In the genomic region with DNA sequence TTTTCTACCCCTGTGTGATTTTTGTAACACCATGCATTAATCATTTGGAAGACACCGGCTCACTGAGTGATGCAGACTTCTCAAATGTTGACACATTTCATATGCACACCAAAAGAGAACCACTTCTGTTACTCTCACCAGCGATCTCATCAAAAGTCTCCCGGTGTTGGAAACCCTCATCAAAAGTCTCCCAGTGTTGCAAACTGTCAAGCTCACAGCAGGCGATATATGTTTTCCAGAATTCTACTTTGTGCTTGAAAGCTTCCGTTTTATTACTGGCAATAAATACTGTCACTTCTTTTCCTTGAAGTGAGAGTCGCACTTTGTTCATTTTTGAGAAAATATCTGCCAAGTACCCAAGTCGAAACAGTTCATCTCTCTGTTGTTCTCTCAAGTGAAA, we compare ENCODE assay signal across 26 cellular contexts. TPM values are rescaled to one million over a fixed set of nuclear protein-coding genes. Genes with fewer than 3 reads are reported as not detected.
"Had no signal": no experiment of that assay in that cellular context is flagged by ENCODE, and none has a peak within 500 bp of the region (broad histone marks: within the 10 kb centered on the region; RNA-seq: fewer than 3 reads in every experiment).

No MANE protein-coding gene starts in this region.

- DNase-seq: activated CD4-positive, alpha-beta T cell treated with anti-CD3 and anti-CD28 coated beads, Interleukin-2, amount 50 U/mL, for 1 hour; activated CD4-positive, CD25-positive, alpha-beta regulatory T cell; activated CD8-positive, alpha-beta memory T cell treated with anti-CD3 and anti-CD28 coated beads for 24 hours; activated naive CD4-positive, alpha-beta T cell; activated naive CD8-positive, alpha-beta T cell treated with anti-CD3 and anti-CD28 coated beads, Interleukin-2, amount 50 U/mL, for 24 hours; colonic mucosa; hypothalamus; kidney; SIG-M5; stimulated activated CD4-positive, alpha-beta T cell treated with anti-CD3 and anti-CD28 coated beads, Interleukin-15, amount 100 ng/mL, for 24 hours; stimulated activated CD4-positive, alpha-beta T cell treated with anti-CD3 and anti-CD28 coated beads, Interleukin-4, amount 100 ng/mL, for 1 hour; stimulated activated naive B cell treated with anti-CD40 and anti-IgM and Interleukin-4, amounts not matched to agents 10 μg/mL and 1 μg/mL and 100 μg/mL, for 72 hours; trophoblast cell had no signal

- ATAC-seq: activated naive CD8-positive, alpha-beta T cell treated with anti-CD3 and anti-CD28 coated beads, Interleukin-2, amount 50 U/mL, for 24 hours; esophagus mucosa; stimulated activated naive B cell treated with anti-CD40 and anti-IgM and Interleukin-4, amounts not matched to agents 10 μg/mL and 1 μg/mL and 100 μg/mL, for 72 hours had no signal

- H3K4me3 ChIP-seq: ascending aorta, colonic mucosa had no signal

- H3K27ac ChIP-seq: ascending aorta, colonic mucosa, neutrophil, parathyroid adenoma had no signal

- H3K4me1 ChIP-seq: parathyroid adenoma had no signal

- H3K9me3 Mint-ChIP-seq: activated naive CD8-positive, alpha-beta T cell treated with anti-CD3 and anti-CD28 coated beads, Interleukin-2, amount 50 U/mL, for 24 hours; stimulated activated naive B cell treated with anti-CD40 and anti-IgM and Interleukin-4, amounts not matched to agents 10 μg/mL and 1 μg/mL and 100 μg/mL, for 72 hours had no signal

- H3K36me3 Mint-ChIP-seq: stimulated activated naive B cell treated with anti-CD40 and anti-IgM and Interleukin-4, amounts not matched to agents 10 μg/mL and 1 μg/mL and 100 μg/mL, for 72 hours had no signal

- H3K27me3 ChIP-seq: ascending aorta, colonic mucosa had no signal

- H3K4me1 Mint-ChIP-seq: activated naive CD8-positive, alpha-beta T cell treated with anti-CD3 and anti-CD28 coated beads, Interleukin-2, amount 50 U/mL, for 24 hours; stimulated activated naive B cell treated with anti-CD40 and anti-IgM and Interleukin-4, amounts not matched to agents 10 μg/mL and 1 μg/mL and 100 μg/mL, for 72 hours had no signal

- H3K4me3 Mint-ChIP-seq: activated naive CD8-positive, alpha-beta T cell treated with anti-CD3 and anti-CD28 coated beads, Interleukin-2, amount 50 U/mL, for 24 hours; stimulated activated naive B cell treated with anti-CD40 and anti-IgM and Interleukin-4, amounts not matched to agents 10 μg/mL and 1 μg/mL and 100 μg/mL, for 72 hours had no signal

- H3K9me3 ChIP-seq: ascending aorta, colonic mucosa, neutrophil had no signal

- H3K27ac Mint-ChIP-seq: activated naive CD8-positive, alpha-beta T cell treated with anti-CD3 and anti-CD28 coated beads, Interleukin-2, amount 50 U/mL, for 24 hours; stimulated activated naive B cell treated with anti-CD40 and anti-IgM and Interleukin-4, amounts not matched to agents 10 μg/mL and 1 μg/mL and 100 μg/mL, for 72 hours had no signal

- H3K36me3 ChIP-seq: ascending aorta, colonic mucosa, neutrophil had no signal

RNA-seq across cellular contexts. Expression of gene MLPH, which starts 20.4 kb away (rescaled TPM):
- total RNA-seq: skeletal muscle tissue; T-helper 2 cell treated with Interferon-gamma antibody and Interleukin-4, amounts not matched to agents 100 ng/mL and 5 ng/mL, for 36 hours had no signal

RNA-seq across cellular contexts. Expression of gene PRLH, which starts 58.9 kb away (rescaled TPM):
- total RNA-seq: ascending aorta; cardiac septum; colonic mucosa; esophagus mucosa; glomerular endothelial cell; kidney; lower leg skin; mesenteric fat pad; myocyte; renal cortical epithelial cell; skeletal muscle tissue; subcutaneous adipose tissue; T-helper 2 cell treated with Interferon-gamma antibody and Interleukin-4, amounts not matched to agents 100 ng/mL and 5 ng/mL, for 36 hours had no signal
